21 cellular contexts compared by ENCODE assay signal in the genomic region with DNA sequence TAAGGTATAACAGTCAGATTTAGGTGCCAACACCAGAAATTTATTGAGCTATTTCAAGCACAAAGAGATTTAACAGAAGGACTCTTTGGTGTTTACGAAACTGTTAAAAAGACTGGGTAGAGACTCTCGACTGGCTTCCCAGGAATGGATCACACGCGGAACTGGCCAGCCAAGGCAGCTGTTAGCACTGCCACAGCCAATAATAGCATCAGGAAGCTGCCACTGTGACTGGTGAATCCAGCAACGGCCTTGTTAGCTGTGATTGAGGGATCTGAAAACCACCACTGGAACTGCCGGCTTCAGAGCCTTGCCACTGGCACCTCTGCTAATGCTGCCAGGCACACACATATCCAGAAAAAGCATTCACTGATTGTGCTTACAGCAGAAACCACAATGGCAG. TPM values are rescaled to one million over a fixed set of nuclear protein-coding genes. Genes with fewer than 3 reads are reported as not detected.
DNase-seq lines count a peak whose midpoint lies in the region; ATAC-seq, FAIRE-seq and TF ChIP-seq lines count a peak whose summit lies in the region.
"Had no signal": no experiment of that assay in that cellular context is flagged by ENCODE, and none has a peak within 500 bp of the region (broad histone marks: within the 10 kb centered on the region; RNA-seq: fewer than 3 reads in every experiment).

No MANE protein-coding gene starts in this region.

- H3K4ac ChIP-seq in H1 (replicated peaks; ENCODE audit: insufficient read length, low read depth, low read length), result no peak overlapping the region

- no peak for FAIRE-seq in H1 (lab: Jason Lieb, UNC)
- FAIRE-seq: A549, D721Med, G401.6, GM12891, HTR-8/SVneo had no signal

- H2BK20ac ChIP-seq in H1 (ENCODE audit: low read length), result no peak overlapping the region

- H3K9ac ChIP-seq in H1 (replicated peaks in 1 of 4; ENCODE audit: extremely low read depth in 1 of 4, low read depth in 3 of 4, low read length in 3 of 4), result no peak overlapping the region
- H3K9ac ChIP-seq: GM23248 had no signal

- peaks cover 0 to 7% of the 10 kb centered on the region in 2 experiments for H4K20me1 ChIP-seq in H1 (replicated peaks in 1 of 2; ENCODE audit: control insufficient read depth in 1 of 2, insufficient read depth in 2 of 2, low read length in 2 of 2)

- no peak overlapping the region for H2BK15ac ChIP-seq in H1 (ENCODE audit: low read length)

- TF ChIP-seq RAD21 in H1 (IDR thresholded peaks at IDR 0.05 in 1 of 2, conservative IDR thresholded peaks at IDR 0.05 in 1 of 2; ENCODE audit: low read depth in 2 of 2, low read length in 2 of 2), result no peak

- H3K4me1 ChIP-seq in right atrium auricular region (peaks cover 0 to 10% of the 10 kb centered on the region in 2 donors), H1 (replicated peaks in 1 of 4; ENCODE audit: control insufficient read depth in 3 of 4, insufficient read depth in 4 of 4, low read length in 3 of 4) (peaks cover 0 to 5% (median 2%) of the 10 kb centered on the region in 4 experiments; a peak in 5 of 7 replicates), gastrocnemius medialis (peaks cover 15 to 17% of the 10 kb centered on the region in 2 donors), sigmoid colon (peaks cover 0 to 7% (median 6%) of the 10 kb centered on the region in 4 donors)
- H3K4me1 ChIP-seq: A549, Caco-2 had no signal

- no peak overlapping the region for H4K91ac ChIP-seq in H1 (replicated peaks; ENCODE audit: insufficient read length, low read length)

- intact Hi-C loops in Right ventricle myocardium inferior (cut with DNase I) (no loop called here), gastrocnemius medialis (cut with DNase I; ENCODE audit: low total_unique reads) (no loop called here), sigmoid colon (cut with DNase I) (no loop called here)

- H4K5ac ChIP-seq in H1 (ENCODE audit: insufficient read length, low read depth, low read length), result no peak overlapping the region

- TF ChIP-seq POLR2A in H1 (IDR thresholded peaks at IDR 0.05; ENCODE audit: control extremely low read depth in 1 of 2, low read depth in 2 of 2, low read length in 2 of 2), result no peak
- TF ChIP-seq POLR2A in gastrocnemius medialis (IDR thresholded peaks at IDR 0.05), result no peak
- no peak for TF ChIP-seq POLR2A in sigmoid colon (IDR thresholded peaks at IDR 0.05)

- H3K56ac ChIP-seq in H1 (replicated peaks; ENCODE audit: insufficient read length, low read depth, low read length), result no peak overlapping the region

- no peak overlapping the region for H3K18ac ChIP-seq in H1 (ENCODE audit: extremely low read depth, low read length)

- no peak overlapping the region for H3K4me2 ChIP-seq in H1 (ENCODE audit: insufficient read depth in 1 of 2, low read depth in 2 of 2, low read length in 2 of 2)
- H3K4me2 ChIP-seq: A549 had no signal

- no peaks in the 10 kb centered on the region for H3K9me3 ChIP-seq in right atrium auricular region
- no peaks in the 10 kb centered on the region for H3K9me3 ChIP-seq in H1 (ENCODE audit: insufficient read depth in 2 of 2, low read depth in 1 of 2, low read length in 1 of 2)
- H3K9me3 ChIP-seq in gastrocnemius medialis, result no peaks in the 10 kb centered on the region
- peaks cover 0 to 4% (median 0%) of the 10 kb centered on the region in 4 donors for H3K9me3 ChIP-seq in sigmoid colon
- H3K9me3 ChIP-seq: A549, Caco-2 had no signal

- H3K23ac ChIP-seq in H1 (ENCODE audit: insufficient read length), result no peak overlapping the region

- H3K36me3 ChIP-seq in right atrium auricular region, result no peaks in the 10 kb centered on the region
- no peaks in the 10 kb centered on the region for H3K36me3 ChIP-seq in H1 (ENCODE audit: control insufficient read depth in 2 of 4, insufficient read depth in 4 of 4, low read length in 3 of 4)
- H3K36me3 ChIP-seq in gastrocnemius medialis, result no peaks in the 10 kb centered on the region
- no peaks in the 10 kb centered on the region for H3K36me3 ChIP-seq in sigmoid colon

- no peak overlapping the region for H2AK5ac ChIP-seq in H1 (ENCODE audit: low read depth, low read length)

- no peaks in the 10 kb centered on the region for H3K79me1 ChIP-seq in H1 (ENCODE audit: low read depth, low read length)

- POLR2A ChIA-PET in H1 (lab: Charles Lee; ENCODE audit: partially characterized antibody), result no interaction called here

- WGBS in H1 (ENCODE audit: extremely low coverage in 1 of 2, insufficient coverage in 1 of 2, insufficient read length in 1 of 2, insufficient replicate concordance in 2 of 2, low coverage in 1 of 2, low lambda C conversion rate in 2 of 2, missing lambda C conversion rate in 1 of 2), 2 experiments, result 91% methylated on average over 6 of the region's 6 CpGs; no CpG with 5 or more reads in 1 of the 2 experiments
- WGBS in sigmoid colon, 2 donors, result 58 to 61% methylated on average over 6 of the region's 6 CpGs

- no peaks in the 10 kb centered on the region; the same call in 1 of the 2 replicates for H3K23me2 ChIP-seq in H1 (ENCODE audit: low read depth, low read length)

- TF ChIP-seq EP300 in H1 (IDR thresholded peaks at IDR 0.05; ENCODE audit: borderline replicate concordance in 1 of 2, low read depth in 2 of 2, low read length in 2 of 2) (no peak), sigmoid colon (IDR thresholded peaks at IDR 0.05) (no peak)

- ATAC-seq in Right ventricle myocardium inferior (peak; percentile 37), gastrocnemius medialis (peak; percentile 75 to 76), GM18907 (IDR thresholded peaks at IDR 0.05; ENCODE audit: unreplicated experiment) (no peak)
- ATAC-seq: A549 had no signal

- CTCF ChIA-PET in H1 (lab: Charles Lee; ENCODE audit: partially characterized antibody), result interaction anchor here (0.8 to 6.8 kb wide), 10 partner anchors 8 to 209 kb away, joined by 3 to 40 read pairs (median 3); partner anchors contain the start of gene CLDN14

- H3K27ac ChIP-seq in right atrium auricular region (no peak overlapping the region), H1 (ENCODE audit: low read depth, low read length) (no peak overlapping the region), gastrocnemius medialis (peak overlapping the region in 3 of 4 donors; percentile 4 to 72 (median 70)), sigmoid colon (no peak overlapping the region)
- H3K27ac ChIP-seq: 22Rv1, A549, C4-2B, GM23248 had no signal

- H2BK12ac ChIP-seq in H1 (ENCODE audit: low read depth, low read length), result no peak overlapping the region

- H4K8ac ChIP-seq in H1 (ENCODE audit: extremely low read depth, insufficient read depth, low read length), result no peak overlapping the region

- TF ChIP-seq CTCF in right atrium auricular region (IDR thresholded peaks at IDR 0.05), result no peak
- no peak for TF ChIP-seq CTCF in H1 (IDR thresholded peaks at IDR 0.05; ENCODE audit: control extremely low read depth in 1 of 3, insufficient read depth in 1 of 3, low read depth in 1 of 3, low read length in 3 of 3)
- no peak for TF ChIP-seq CTCF in gastrocnemius medialis (IDR thresholded peaks at IDR 0.05 in 4 of 5, conservative IDR thresholded peaks at IDR 0.05 in 1 of 5)
- no peak for TF ChIP-seq CTCF in sigmoid colon (IDR thresholded peaks at IDR 0.05)

- in situ Hi-C loops in gastrocnemius medialis (cut with MboI; ENCODE audit: low sequenced_read_pairs in 4 of 4), result no loop called here

- no peak for DNase-seq in Right ventricle myocardium inferior (ENCODE audit: missing footprints)
- DNase-seq in right atrium auricular region (ENCODE audit: low spot score), result no peak
- DNase-seq in H1 (ENCODE audit: low read depth in 1 of 2, low spot score in 2 of 2), result no peak
- peak; percentile 36 for DNase-seq in islet precursor cell
- DNase-seq in gastrocnemius medialis, result peak; percentile 30 to 40
- no peak for DNase-seq in sigmoid colon
- DNase-seq in NCI-H2081 treated with DMSO at 0.1 percent for 48 hours (lab: John Stamatoyannopoulos, UW), result no peak
- DNase-seq: AML-193; Caco-2; CD4-positive, alpha-beta T cell; GM23248; H9 had no signal

- no peaks in the 10 kb centered on the region for H3K79me2 ChIP-seq in H1 (ENCODE audit: control insufficient read depth in 1 of 2, insufficient read depth in 2 of 2, low read length in 2 of 2)

- H3K27me3 ChIP-seq in right atrium auricular region (peaks cover 9 to 25% of the 10 kb centered on the region in 2 donors), H1 (replicated peaks in 1 of 4; ENCODE audit: control insufficient read depth in 3 of 4, extremely low read depth in 1 of 4, insufficient read depth in 3 of 4, low read length in 3 of 4) (peaks cover 39 to 42% (median 42%) of the 10 kb centered on the region in 4 experiments), gastrocnemius medialis (peaks cover 5 to 28% (median 17%) of the 10 kb centered on the region in 3 donors), sigmoid colon (peaks cover 21 to 85% (median 56%) of the 10 kb centered on the region in 3 donors)

- no peak overlapping the region for H3K14ac ChIP-seq in H1 (ENCODE audit: insufficient read length)

- H2BK120ac ChIP-seq in H1 (replicated peaks; ENCODE audit: low read depth, low read length), result no peak overlapping the region

- H2AFZ ChIP-seq in H1 (ENCODE audit: low read length), result no peak overlapping the region
- H2AFZ ChIP-seq: GM23248 had no signal

- no peak overlapping the region for H2BK5ac ChIP-seq in H1 (ENCODE audit: low read depth, low read length)

- H3K4me3 ChIP-seq in right atrium auricular region, result no peak overlapping the region
- no peak overlapping the region for H3K4me3 ChIP-seq in H1 (ENCODE audit: extremely low read depth in 1 of 4, insufficient read depth in 2 of 4, low read depth in 3 of 4, low read length in 4 of 4)
- H3K4me3 ChIP-seq in gastrocnemius medialis, result no peak overlapping the region
- no peak overlapping the region for H3K4me3 ChIP-seq in sigmoid colon
- H3K4me3 ChIP-seq: A549, GM23248 had no signal

TF ChIP-seq in H1, 55 proteins besides CTCF, POLR2A, EP300 and RAD21:
- peak; percentile 29 for TF ChIP-seq EZH2 (IDR thresholded peaks at IDR 0.05; ENCODE audit: low read depth, low read length, severe bottlenecking)
- TF ChIP-seq GABPA (IDR thresholded peaks at IDR 0.05; ENCODE audit: borderline replicate concordance, insufficient read depth, low read length), result no peak
- TF ChIP-seq KDM1A (IDR thresholded peaks at IDR 0.05; ENCODE audit: borderline replicate concordance, low read length), result no peak
- no peak for TF ChIP-seq TAF1 (IDR thresholded peaks at IDR 0.05; ENCODE audit: low read depth, low read length)

RNA-seq across cellular contexts. Expression of gene SIM2, which starts 10.6 kb away (rescaled TPM):
- total RNA-seq in Right ventricle myocardium inferior, result not detected
- not detected for total RNA-seq in right atrium auricular region
- total RNA-seq in H1 (2021; fragmentation: NEBNext Ultra II Directional; extraction: Animal tissue kit (Norgen Biotek cat#: 25700)), result 0.26 and 0.34 TPM in 2 replicates
- 0.05 and 0.16 TPM in 2 replicates for polyA plus RNA-seq in H1 (2011; rRNA removed)
- 0.08 TPM for polyA plus RNA-seq in H1 (2011; cell fraction: cytosol; rRNA removed)
- 0.24 TPM for polyA plus RNA-seq in H1 (2011; cell fraction: nucleus; rRNA removed)
- polyA plus RNA-seq in H1 (2012, experiment 1 of 2), result 0.08 to 0.37 TPM (median 0.19 TPM) in 4 replicates
- 0.05 TPM for polyA plus RNA-seq in H1 (2012, experiment 2 of 2)
- polyA plus RNA-seq in H1 (2013, experiment 1 of 2), result 0.14 TPM
- 0.11 TPM for polyA plus RNA-seq in H1 (2013, experiment 2 of 2)
- 0.05 and 0.13 TPM in 2 replicates for polyA minus RNA-seq in H1 (2011; rRNA and poly(A)+ RNA removed)
- not detected for polyA minus RNA-seq in H1 (2011; cell fraction: cytosol; rRNA and poly(A)+ RNA removed)
- polyA minus RNA-seq in H1 (2011; cell fraction: nucleus; rRNA and poly(A)+ RNA removed), result 0.70 TPM
- 1 to 10 TPM in 3 of 4 donors, under 1 TPM in 1; 1.00 to 9.3 (median 4.1) TPM for total RNA-seq in gastrocnemius medialis
- not detected for total RNA-seq in sigmoid colon
- polyA plus RNA-seq in sigmoid colon, result under 1 TPM in 2 of 3 donors, not detected in 1; 0.01 to 0.60 TPM
- total RNA-seq: CD4-positive, alpha-beta T cell; GM23248; H9 had no signal
- polyA plus RNA-seq: BJ had no signal

Comparison
In these comparisons a context has a peak if more than half of its experiments do, and no peak if none do; other contexts are left out.
1. DNase-seq: peak in islet precursor cell (single experiment) and gastrocnemius medialis (2 of 2); none in Right ventricle myocardium inferior (single experiment), right atrium auricular region (single experiment), H1 (0 of 2), sigmoid colon (single experiment) and NCI-H2081 treated with DMSO at 0.1 percent for 48 hours (single experiment).
2. H3K27ac ChIP-seq: peak in gastrocnemius medialis (3 of 4); none in right atrium auricular region (0 of 2), H1 (single experiment) and sigmoid colon (0 of 4).